ENCODE assay signal across 8 cellular contexts in the genomic region with DNA sequence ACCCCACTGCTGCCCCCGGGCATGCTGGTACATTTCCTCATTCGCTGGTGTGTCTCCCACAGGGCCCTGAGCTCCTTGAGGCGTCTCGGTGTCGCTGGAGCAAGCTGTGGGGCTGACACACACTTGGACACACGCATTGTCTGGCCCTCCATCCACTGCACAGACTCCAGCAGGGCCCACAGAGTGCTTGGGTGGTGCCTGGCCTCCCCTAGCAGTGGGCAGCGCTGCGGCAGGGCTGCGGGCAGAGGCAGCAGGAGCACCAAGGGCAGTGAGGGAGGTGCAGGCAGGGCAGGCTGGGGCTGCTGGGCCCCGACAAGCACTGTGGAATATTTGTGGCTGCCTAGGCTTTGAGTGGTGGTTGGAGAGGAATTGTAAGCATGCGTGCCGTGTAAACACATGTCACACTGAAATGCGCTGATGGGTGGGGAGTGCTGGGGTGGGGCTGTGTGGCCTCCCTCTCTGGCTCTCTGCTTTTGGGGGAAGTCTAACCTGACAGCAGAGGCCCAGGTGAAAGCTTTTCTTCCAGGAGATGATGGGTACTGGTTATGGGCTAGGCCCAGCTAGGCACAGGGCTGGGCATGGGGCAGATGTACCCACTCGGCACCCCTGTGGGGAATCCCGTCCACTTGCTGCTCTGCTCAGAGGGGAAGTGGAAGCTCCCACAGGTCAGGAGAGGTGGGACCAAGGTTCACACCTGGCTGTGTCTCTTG. TPM values are rescaled to one million over a fixed set of nuclear protein-coding genes. Genes with fewer than 3 reads are reported as not detected.
DNase-seq lines count a peak whose midpoint lies in the region; ATAC-seq and TF ChIP-seq lines count a peak whose summit lies in the region.

No MANE protein-coding gene starts in this region.

- H3K36me3 ChIP-seq in HCT116 (ENCODE audit: control insufficient read depth in 1 of 2, insufficient read depth in 2 of 2, low read length in 2 of 2), result no peaks in the 10 kb centered on the region
- H3K36me3 ChIP-seq in brain microvascular endothelial cell (replicated peaks), result no peaks in the 10 kb centered on the region
- H3K36me3 ChIP-seq in left lung, result no peaks in the 10 kb centered on the region
- no peaks in the 10 kb centered on the region for H3K36me3 ChIP-seq in tibial artery

- no peaks in the 10 kb centered on the region for H4K20me1 ChIP-seq in HCT116 (ENCODE audit: insufficient read depth)

- no peak overlapping the region for H3K4me3 ChIP-seq in HCT116 (replicated peaks in 1 of 2; ENCODE audit: low read depth in 1 of 2, low read length in 2 of 2)
- no peak overlapping the region for H3K4me3 ChIP-seq in brain microvascular endothelial cell (ENCODE audit: low read depth, low read length)
- H3K4me3 ChIP-seq in left lung, result no peak overlapping the region
- no peak overlapping the region for H3K4me3 ChIP-seq in tibial artery

- H3K9ac ChIP-seq in HCT116 (ENCODE audit: low read length), result no peak overlapping the region

- CTCF ChIA-PET in HCT116 (lab: Charles Lee), result no interaction called here

- peak; percentile 45; the same call in 1 of the 2 replicates for ATAC-seq in HCT116
- ATAC-seq in left lung, result peak; percentile 85
- ATAC-seq in HG03175 (IDR thresholded peaks at IDR 0.05; ENCODE audit: unreplicated experiment), result no peak
- ATAC-seq in HG03095 (IDR thresholded peaks at IDR 0.05; ENCODE audit: unreplicated experiment), result no peak
- ATAC-seq in activated naive CD4-positive, alpha-beta T cell treated with anti-CD3 and anti-CD28 coated beads, Interleukin-2, amount 50 U/mL, for 72 hours, result no peak

- H3K27ac Mint-ChIP-seq in activated naive CD4-positive, alpha-beta T cell treated with anti-CD3 and anti-CD28 coated beads, Interleukin-2, amount 50 U/mL, for 72 hours, result no peak overlapping the region

- H3K4me2 ChIP-seq in HCT116 (ENCODE audit: low read length), result no peak overlapping the region

- TF ChIP-seq CTCF in HCT116 (IDR thresholded peaks at IDR 0.05 in 2 of 3, conservative IDR thresholded peaks at IDR 0.05 in 1 of 3; ENCODE audit: borderline replicate concordance in 1 of 3, insufficient read depth in 1 of 3, low read depth in 2 of 3, low read length in 2 of 3) (no peak), brain microvascular endothelial cell (IDR thresholded peaks at IDR 0.05; ENCODE audit: low read depth, low read length, missing control alignments) (no peak), left lung (IDR thresholded peaks at IDR 0.05) (no peak), tibial artery (IDR thresholded peaks at IDR 0.05) (no peak)

- intact Hi-C loops in HCT116 (cut with micrococcal nuclease) (no loop called here), left lung (cut with DNase I) (no loop called here), tibial artery (cut with DNase I; ENCODE audit: low total_unique reads) (no loop called here)

- TF ChIP-seq RAD21 in HCT116 (IDR thresholded peaks at IDR 0.05; ENCODE audit: low read depth), result no peak

- H3K4me1 ChIP-seq in HCT116 (ENCODE audit: control insufficient read depth in 1 of 2, insufficient read depth in 2 of 2, low read length in 2 of 2) (peaks cover 4 to 6% of the 10 kb centered on the region in 2 experiments; a peak in 3 of 4 replicates), left lung (peaks cover 12 to 21% of the 10 kb centered on the region in 2 donors), tibial artery (peaks cover 0 to 58% (median 36%) of the 10 kb centered on the region in 4 donors)

- no peaks in the 10 kb centered on the region for H3K79me2 ChIP-seq in HCT116 (ENCODE audit: insufficient read depth, low read length)

- H3K9me2 ChIP-seq in HCT116 (ENCODE audit: insufficient read depth), result no peaks in the 10 kb centered on the region

- no peaks in the 10 kb centered on the region for H3K36me3 Mint-ChIP-seq in activated naive CD4-positive, alpha-beta T cell treated with anti-CD3 and anti-CD28 coated beads, Interleukin-2, amount 50 U/mL, for 72 hours

- H2AFZ ChIP-seq in HCT116 (ENCODE audit: low read depth, low read length, poor library complexity, severe bottlenecking), result no peak overlapping the region

- H3K27me3 ChIP-seq in HCT116 (ENCODE audit: insufficient read depth, low read length) (no peaks in the 10 kb centered on the region), brain microvascular endothelial cell (replicated peaks) (no peaks in the 10 kb centered on the region), left lung (no peaks in the 10 kb centered on the region), tibial artery (no peaks in the 10 kb centered on the region)

- in situ Hi-C loops in brain microvascular endothelial cell (cut with HindIII; ENCODE audit: low pct_ligation_motif_present, low sequenced_read_pairs), result no loop called here

- no peak for TF ChIP-seq POLR2A in HCT116 (IDR thresholded peaks at IDR 0.05; ENCODE audit: borderline replicate concordance, extremely low read depth, insufficient read depth, insufficient read length)

- H3K27ac ChIP-seq in HCT116 (ENCODE audit: low read depth, low read length) (no peak overlapping the region), brain microvascular endothelial cell (no peak overlapping the region), left lung (peak overlapping the region; percentile 13 to 23), tibial artery (peak overlapping the region; percentile 71 to 75)

- DNase-seq in HCT116 (ENCODE audit: low read depth, low spot score) (no peak), brain microvascular endothelial cell (peak; percentile 76), left lung (peak in 1 of 2 donors; percentile 78), tibial artery (peak; percentile 16 to 63), NCI-H2196 (lab: John Stamatoyannopoulos, UW; ENCODE audit: unreplicated experiment) (no peak)
- no peak for DNase-seq in activated naive CD4-positive, alpha-beta T cell treated with anti-CD3 and anti-CD28 coated beads, Interleukin-2, amount 50 U/mL, for 72 hours (ENCODE audit: low spot score in 2 of 2)

- POLR2A ChIA-PET in HCT116 (lab: Charles Lee), result no interaction called here

- H3K9me3 Mint-ChIP-seq in activated naive CD4-positive, alpha-beta T cell treated with anti-CD3 and anti-CD28 coated beads, Interleukin-2, amount 50 U/mL, for 72 hours, result no peaks in the 10 kb centered on the region

- RAD21 ChIA-PET in HCT116 (lab: Charles Lee; ENCODE audit: low non-redundant PET in 1 of 2, low total read pairs in 2 of 2, uncharacterized antibody in 2 of 2, unreplicated experiment in 2 of 2), result no interaction called here

- no TSS peak for BruUV-seq in HCT116 (replicated peaks; lab: Mats Ljungman, UMichigan)

- H3K9me3 ChIP-seq in HCT116 (ENCODE audit: control insufficient read depth in 1 of 2, insufficient read depth in 1 of 2, low read depth in 1 of 2, low read length in 2 of 2) (no peaks in the 10 kb centered on the region), left lung (no peaks in the 10 kb centered on the region), tibial artery (no peaks in the 10 kb centered on the region)

TF ChIP-seq in HCT116, 20 proteins besides CTCF, POLR2A, EP300 and RAD21:
- TF ChIP-seq CEBPB (IDR thresholded peaks at IDR 0.05; ENCODE audit: low read depth), result no peak
- TF ChIP-seq YY1 (IDR thresholded peaks at IDR 0.05; ENCODE audit: extremely low read depth, insufficient replicate concordance, low read depth, low read length), result no peak
- TF ChIP-seq FOSL1 (IDR thresholded peaks at IDR 0.05; ENCODE audit: low read depth), result no peak
- no peak for TF ChIP-seq TCF7L2 (IDR thresholded peaks at IDR 0.05; ENCODE audit: borderline replicate concordance, extremely low read depth, insufficient read depth, insufficient read length)
- TF ChIP-seq CBX3 (IDR thresholded peaks at IDR 0.05; ENCODE audit: low read depth), result no peak
- TF ChIP-seq, protein P1, sequence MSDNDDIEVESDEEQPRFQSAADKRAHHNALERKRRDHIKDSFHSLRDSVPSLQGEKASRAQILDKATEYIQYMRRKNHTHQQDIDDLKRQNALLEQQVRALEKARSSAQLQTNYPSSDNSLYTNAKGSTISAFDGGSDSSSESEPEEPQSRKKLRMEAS (IDR thresholded peaks at IDR 0.05), result no peak

RNA-seq across cellular contexts. Expression of gene HS6ST1, which starts 55.5 kb away (rescaled TPM):
- total RNA-seq in HCT116 (2021; ENCODE audit: unreplicated experiment), result 35.0 TPM
- polyA plus RNA-seq in HCT116 (2012), result 25.7 and 27.4 TPM in 2 replicates
- total RNA-seq in left lung, result 10 to 100 TPM; 30.8 to 38.0 TPM
- 10 to 100 TPM in 1 of 2 donors, 1 to 10 TPM in 1; 2.9 to 14.5 TPM for total RNA-seq in activated naive CD4-positive, alpha-beta T cell treated with anti-CD3 and anti-CD28 coated beads, Interleukin-2, amount 50 U/mL, for 72 hours

Comparison
In these comparisons a context has a peak if more than half of its experiments do, and no peak if none do; other contexts are left out.
1. ATAC-seq: peak in HCT116 (single experiment) and left lung (single experiment); none in HG03175 (single experiment), HG03095 (single experiment) and activated naive CD4-positive, alpha-beta T cell treated with anti-CD3 and anti-CD28 coated beads, Interleukin-2, amount 50 U/mL, for 72 hours (0 of 2).
2. DNase-seq: peak in brain microvascular endothelial cell (single experiment) and tibial artery (2 of 2); none in HCT116 (single experiment), NCI-H2196 (single experiment) and activated naive CD4-positive, alpha-beta T cell treated with anti-CD3 and anti-CD28 coated beads, Interleukin-2, amount 50 U/mL, for 72 hours (0 of 2).
3. H3K27ac ChIP-seq: peak in left lung (2 of 2) and tibial artery (2 of 2); none in HCT116 (single experiment) and brain microvascular endothelial cell (single experiment).